In genomic region chr10:113029055-113029440, GRCh38 we compare ENCODE assay signal across 24 cellular contexts.
DNase-seq lines count a peak whose midpoint lies in the region; ATAC-seq and TF ChIP-seq lines count a peak whose summit lies in the region.
"Had no signal": no experiment of that assay in that cellular context is flagged by ENCODE, and none has a peak within 500 bp of the region (broad histone marks: within the 10 kb centered on the region; RNA-seq: fewer than 3 reads in every experiment).

No MANE protein-coding gene starts in this region.

- peaks cover 3 to 22% of the 10 kb centered on the region in 2 donors for H3K4me1 ChIP-seq in breast epithelium
- H3K4me1 ChIP-seq in neuron (ENCODE audit: insufficient read depth, low read length) = peaks cover 32% of the 10 kb centered on the region

- H3K9me3 ChIP-seq in breast epithelium (no peaks in the 10 kb centered on the region), neuron (ENCODE audit: low read length) (no peaks in the 10 kb centered on the region)
- H3K9me3 ChIP-seq: ovary had no signal

- DNase-seq in M059J (ENCODE audit: low read depth) = peak; percentile 13
- DNase-seq in breast epithelium (ENCODE audit: low spot score in 2 of 2) = no peak
- no peak for DNase-seq in HK-2 (ENCODE audit: unreplicated experiment)
- no peak for DNase-seq in stimulated activated CD4-positive, alpha-beta T cell treated with anti-CD3 and anti-CD28 coated beads, Interleukin-2, amount 100 ng/mL, for 24 hours
- DNase-seq in activated effector memory CD4-positive, alpha-beta T cell treated with anti-CD3 and anti-CD28 coated beads, Interleukin-2, amount 50 U/mL, for 16 hours = no peak
- DNase-seq: activated CD4-positive, CD25-positive, alpha-beta regulatory T cell treated with anti-CD3 and anti-CD28 coated beads, Interleukin-2, amount 50 U/mL, for 72 hours; activated T-cell treated with anti-CD3 and anti-CD28 coated beads, Interleukin-2, amount 50 U/mL, for 1 hour; CD8-positive, alpha-beta memory T cell; DMS53; effector CD4-positive, alpha-beta T cell; foreskin melanocyte; GF-D8; H7; Kasumi-1; NCI-H1092 treated with DMSO at 0.1 percent for 48 hours; NCI-H2081 treated with DMSO at 0.1 percent for 48 hours; NCI-H446; ovary; PC-9; right cardiac atrium; SHP77 treated with DMSO at 0.1 percent for 48 hours; T-helper 1 cell had no signal

- H3K4me3 ChIP-seq in breast epithelium (no peak overlapping the region), neuron (ENCODE audit: low read length) (peak overlapping the region; percentile 39)
- H3K4me3 ChIP-seq: ovary, PC-9 had no signal

- H3K27ac ChIP-seq in breast epithelium = peak overlapping the region; percentile 66 to 74
- H3K27ac ChIP-seq: ovary, PC-9 had no signal

- intact Hi-C loops in breast epithelium (cut with DNase I; ENCODE audit: low total_unique reads) = no loop called here

- no peak for TF ChIP-seq POLR2A in breast epithelium (IDR thresholded peaks at IDR 0.05)

- no peaks in the 10 kb centered on the region for H3K27me3 ChIP-seq in breast epithelium
- H3K27me3 ChIP-seq in neuron (ENCODE audit: insufficient read depth, low read length) = no peaks in the 10 kb centered on the region
- H3K27me3 ChIP-seq: ovary had no signal

- TF ChIP-seq CTCF in breast epithelium (IDR thresholded peaks at IDR 0.05) = no peak

- no peaks in the 10 kb centered on the region for H3K36me3 ChIP-seq in breast epithelium
- no peaks in the 10 kb centered on the region for H3K36me3 ChIP-seq in neuron (ENCODE audit: insufficient read depth, low read length)
- H3K36me3 ChIP-seq: ovary had no signal

- H2AFZ ChIP-seq in neuron (ENCODE audit: low read depth, low read length) = no peak overlapping the region
- H2AFZ ChIP-seq: PC-9 had no signal

- no peak for ATAC-seq in GM19324 (IDR thresholded peaks at IDR 0.05; ENCODE audit: low FRiP score, unreplicated experiment)
